ENCODE assay signal across 26 cellular contexts in the genomic region with DNA sequence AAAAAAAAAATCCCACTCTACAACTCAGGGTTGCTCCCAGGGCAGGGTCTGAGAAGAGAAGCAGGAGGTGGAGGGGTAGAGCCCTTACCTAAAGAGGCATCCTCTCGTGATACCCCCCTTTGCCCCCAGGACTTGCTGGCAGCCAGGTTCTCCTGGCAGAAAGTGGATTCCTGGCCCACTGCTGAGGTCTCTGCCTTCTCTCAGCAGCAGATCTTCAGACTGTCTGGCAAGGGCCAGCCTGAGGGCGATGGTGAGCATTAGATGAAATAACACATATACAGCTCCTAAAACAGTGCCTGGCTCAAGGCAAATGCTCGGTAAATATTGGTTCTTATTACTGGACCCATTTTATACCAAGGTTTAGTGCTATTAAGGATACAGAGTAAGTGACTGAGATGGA. TPM values are rescaled to one million over a fixed set of nuclear protein-coding genes. Genes with fewer than 3 reads are reported as not detected.
DNase-seq lines count a peak whose midpoint lies in the region; ATAC-seq and TF ChIP-seq lines count a peak whose summit lies in the region.
"Had no signal": no experiment of that assay in that cellular context is flagged by ENCODE, and none has a peak within 500 bp of the region (broad histone marks: within the 10 kb centered on the region; RNA-seq: fewer than 3 reads in every experiment).

No MANE protein-coding gene starts in this region.

- H4K20me1 ChIP-seq in osteoblast (ENCODE audit: insufficient read depth, low read length) (no peaks in the 10 kb centered on the region), MM.1S (ENCODE audit: insufficient read depth, low read length) (no peaks in the 10 kb centered on the region)
- H4K20me1 ChIP-seq: BLaER1 had no signal

- TF ChIP-seq CTCF in natural killer cell (IDR thresholded peaks at IDR 0.05) (no peak), osteoblast (IDR thresholded peaks at IDR 0.05; ENCODE audit: extremely low read depth, low read depth, low read length) (no peak), MM.1S (IDR thresholded peaks at IDR 0.05; ENCODE audit: low read length) (no peak)

- H3F3A ChIP-seq in MM.1S (ENCODE audit: insufficient read depth, low read length) = no peaks in the 10 kb centered on the region

- no peak for ATAC-seq in natural killer cell treated with Interleukin-12 subunit alpha and Interleukin-12 subunit beta and Interleukin-15 and Interleukin-18, amount 100 ng/mL, for 72 hours
- ATAC-seq in natural killer cell = no peak
- ATAC-seq: GM12878 had no signal

- H3K9me3 ChIP-seq in osteoblast (ENCODE audit: low read depth, low read length) = no peaks in the 10 kb centered on the region
- no peaks in the 10 kb centered on the region for H3K9me3 ChIP-seq in MM.1S (replicated peaks; ENCODE audit: insufficient read depth, low read length)
- H3K9me3 ChIP-seq: BE2C, BLaER1 had no signal

- H3K27me3 ChIP-seq in osteoblast (ENCODE audit: insufficient read depth, low read length) (peaks cover 11% of the 10 kb centered on the region), MM.1S (replicated peaks; ENCODE audit: insufficient read depth, low read length) (peaks cover under 1% of the 10 kb centered on the region; the same call in 1 of the 2 replicates)

- H3K36me3 Mint-ChIP-seq in natural killer cell treated with Interleukin-12 subunit alpha and Interleukin-12 subunit beta and Interleukin-15 and Interleukin-18, amount 100 ng/mL, for 72 hours = no peaks in the 10 kb centered on the region
- no peaks in the 10 kb centered on the region for H3K36me3 Mint-ChIP-seq in natural killer cell
- H3K36me3 Mint-ChIP-seq: CD14-positive monocyte; CD4-positive, alpha-beta memory T cell; CD4-positive, CD25-positive, alpha-beta regulatory T cell; CD8-positive, alpha-beta memory T cell had no signal

- H3K4me1 ChIP-seq in osteoblast (ENCODE audit: insufficient read depth, low read length) (no peaks in the 10 kb centered on the region), MM.1S (ENCODE audit: low read length) (no peaks in the 10 kb centered on the region)
- H3K4me1 ChIP-seq: BE2C had no signal

- no peak overlapping the region for H3K9ac ChIP-seq in MM.1S (ENCODE audit: low read length)
- H3K9ac ChIP-seq: BLaER1 had no signal

- peaks cover 10 to 18% of the 10 kb centered on the region in 2 donors for H3K27me3 Mint-ChIP-seq in natural killer cell treated with Interleukin-12 subunit alpha and Interleukin-12 subunit beta and Interleukin-15 and Interleukin-18, amount 100 ng/mL, for 72 hours
- peaks cover under 1 to 4% of the 10 kb centered on the region in 2 donors for H3K27me3 Mint-ChIP-seq in natural killer cell (ENCODE audit: low read depth in 2 of 2)

- H3K4me3 ChIP-seq in osteoblast (ENCODE audit: insufficient read depth, low read length) (no peak overlapping the region), MM.1S (ENCODE audit: low read length) (no peak overlapping the region)
- H3K4me3 ChIP-seq: BLaER1, GM12878 had no signal

- H3K9me2 ChIP-seq in MM.1S (replicated peaks; ENCODE audit: insufficient read depth, low read length) = no peaks in the 10 kb centered on the region

- DNase-seq in natural killer cell treated with Interleukin-12 subunit alpha and Interleukin-12 subunit beta and Interleukin-15 and Interleukin-18, amount 100 ng/mL, for 72 hours (ENCODE audit: low spot score) = peak; percentile 28
- DNase-seq in natural killer cell (no peak), osteoblast (ENCODE audit: insufficient read length, low spot score, missing footprints) (peak; percentile 39), NCI-H446 (lab: John Stamatoyannopoulos, UW) (no peak), MM.1S (no peak)
- DNase-seq: 8988T; ACHN; BE2C; C1 segment of cervical spinal cord; CD4-positive, alpha-beta memory T cell; CD4-positive, CD25-positive, alpha-beta regulatory T cell; CD8-positive, alpha-beta memory T cell; COR-L47; DMS 273 treated with DMSO at 0.1 percent for 48 hours; DMS153; DMS53; DMS79; DND-41; EL; GDM1 had no signal

- peaks cover 24 to 33% of the 10 kb centered on the region in 2 donors for H3K4me1 Mint-ChIP-seq in natural killer cell treated with Interleukin-12 subunit alpha and Interleukin-12 subunit beta and Interleukin-15 and Interleukin-18, amount 100 ng/mL, for 72 hours (ENCODE audit: low read depth in 2 of 2)
- peaks cover 19 to 29% of the 10 kb centered on the region in 2 donors for H3K4me1 Mint-ChIP-seq in natural killer cell
- H3K4me1 Mint-ChIP-seq: CD14-positive monocyte had no signal

- H3K9me3 Mint-ChIP-seq in natural killer cell treated with Interleukin-12 subunit alpha and Interleukin-12 subunit beta and Interleukin-15 and Interleukin-18, amount 100 ng/mL, for 72 hours = no peaks in the 10 kb centered on the region
- no peaks in the 10 kb centered on the region for H3K9me3 Mint-ChIP-seq in natural killer cell
- H3K9me3 Mint-ChIP-seq: CD8-positive, alpha-beta memory T cell had no signal

- H3K79me2 ChIP-seq in osteoblast (ENCODE audit: insufficient read depth, low read length) (no peaks in the 10 kb centered on the region), MM.1S (ENCODE audit: low read length) (no peaks in the 10 kb centered on the region)

- no peak overlapping the region for H3K4me3 Mint-ChIP-seq in natural killer cell treated with Interleukin-12 subunit alpha and Interleukin-12 subunit beta and Interleukin-15 and Interleukin-18, amount 100 ng/mL, for 72 hours
- H3K4me3 Mint-ChIP-seq in natural killer cell = no peak overlapping the region
- H3K4me3 Mint-ChIP-seq: CD14-positive monocyte; CD4-positive, alpha-beta memory T cell; CD4-positive, CD25-positive, alpha-beta regulatory T cell; CD8-positive, alpha-beta memory T cell had no signal

- H3K4me2 ChIP-seq in osteoblast (ENCODE audit: insufficient read depth, low read length) (no peak overlapping the region), MM.1S (ENCODE audit: low read depth, low read length) (no peak overlapping the region)
- H3K4me2 ChIP-seq: BLaER1 had no signal

- H3K36me3 ChIP-seq in osteoblast (ENCODE audit: insufficient read depth, low read length) (no peaks in the 10 kb centered on the region), MM.1S (replicated peaks; ENCODE audit: insufficient read depth, low read length) (no peaks in the 10 kb centered on the region)
- H3K36me3 ChIP-seq: BE2C, BLaER1 had no signal

- intact Hi-C loops in natural killer cell (cut with micrococcal nuclease) = no loop called here

- H3K27ac ChIP-seq in osteoblast (ENCODE audit: low read depth, low read length) = no peak overlapping the region
- H3K27ac ChIP-seq in MM.1S (ENCODE audit: low read length) = no peak overlapping the region
- H3K27ac ChIP-seq: BLaER1 had no signal

- H3K27ac Mint-ChIP-seq in natural killer cell treated with Interleukin-12 subunit alpha and Interleukin-12 subunit beta and Interleukin-15 and Interleukin-18, amount 100 ng/mL, for 72 hours = no peak overlapping the region
- no peak overlapping the region for H3K27ac Mint-ChIP-seq in natural killer cell
- H3K27ac Mint-ChIP-seq: CD14-positive monocyte; CD4-positive, alpha-beta memory T cell; CD4-positive, CD25-positive, alpha-beta regulatory T cell; CD8-positive, alpha-beta memory T cell had no signal

- H2AFZ ChIP-seq in osteoblast (ENCODE audit: low read length) (no peak overlapping the region), MM.1S (ENCODE audit: low read length) (no peak overlapping the region)

RNA-seq across cellular contexts. Expression of a gene that starts 4.8 kb away (rescaled TPM):
- total RNA-seq in natural killer cell treated with Interleukin-12 subunit alpha and Interleukin-12 subunit beta and Interleukin-15 and Interleukin-18, amount 100 ng/mL, for 72 hours = not detected
- total RNA-seq in natural killer cell = 1 to 10 TPM; 2.2 to 6.5 (median 3.0) TPM
- total RNA-seq in osteoblast = not detected in 2 replicates
- total RNA-seq: A673; CD4-positive, alpha-beta memory T cell; CD4-positive, CD25-positive, alpha-beta regulatory T cell; CD8-positive, alpha-beta memory T cell; Daoy; G401; GM12878 had no signal

Comparison
In these comparisons a context has a peak if more than half of its experiments do, and no peak if none do; other contexts are left out.
1. DNase-seq: peak in natural killer cell treated with Interleukin-12 subunit alpha and Interleukin-12 subunit beta and Interleukin-15 and Interleukin-18, amount 100 ng/mL, for 72 hours (single experiment) and osteoblast (single experiment); none in natural killer cell (single experiment), NCI-H446 (0 of 2) and MM.1S (single experiment).